In the genomic region with DNA sequence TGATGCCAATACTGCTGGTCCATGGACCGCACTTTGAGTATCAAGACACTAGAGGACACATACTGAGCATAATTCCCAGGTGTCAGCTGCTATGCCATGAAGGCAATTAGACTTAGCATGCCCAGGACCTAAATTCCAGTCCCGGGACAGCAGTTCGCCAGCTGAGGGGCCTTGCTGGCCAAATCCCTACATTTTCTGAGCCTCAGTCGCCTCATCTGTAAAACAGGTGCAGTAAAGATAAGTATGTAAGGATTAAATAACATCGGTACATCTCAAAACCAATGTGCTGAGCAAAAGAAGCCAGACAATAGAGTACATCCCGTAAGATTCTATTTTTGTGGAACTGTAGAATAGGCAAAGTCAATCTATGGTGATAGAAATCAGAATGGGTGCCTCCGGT, we compare ENCODE assay signal across 11 cellular contexts. TPM values are rescaled to one million over a fixed set of nuclear protein-coding genes. Genes with fewer than 3 reads are reported as not detected.
DNase-seq lines count a peak whose midpoint lies in the region; ATAC-seq and TF ChIP-seq lines count a peak whose summit lies in the region.
"Had no signal": no experiment of that assay in that cellular context is flagged by ENCODE, and none has a peak within 500 bp of the region (broad histone marks: within the 10 kb centered on the region; RNA-seq: fewer than 3 reads in every experiment).

No MANE protein-coding gene starts in this region.

- H3K9ac ChIP-seq in subcutaneous abdominal adipose tissue (ENCODE audit: low read length in 5 of 5): peak overlapping the region in 1 of 5 donors; percentile 28

- no peak overlapping the region for H3K4me3 ChIP-seq in hepatocyte
- H3K4me3 ChIP-seq in subcutaneous abdominal adipose tissue (ENCODE audit: low read depth in 1 of 5, low read length in 5 of 5): peak overlapping the region in 3 of 5 donors; percentile 66 to 72 (median 71)

- no peak overlapping the region for H3K27ac Mint-ChIP-seq in activated naive CD4-positive, alpha-beta T cell treated with anti-CD3 and anti-CD28 coated beads, Interleukin-2, amount 50 U/mL, for 24 hours
- no peak overlapping the region for H3K27ac Mint-ChIP-seq in T-cell

- H3K27me3 ChIP-seq in hepatocyte (no peaks in the 10 kb centered on the region), subcutaneous abdominal adipose tissue (ENCODE audit: control insufficient read depth in 5 of 5, insufficient read depth in 4 of 5, low read length in 5 of 5) (no peaks in the 10 kb centered on the region)
- H3K27me3 ChIP-seq: upper lobe of right lung had no signal

- ATAC-seq in T-cell (replicated peaks in 1 of 4): no peak

- POLR2A ChIA-PET in T-cell (lab: Charles Lee): no interaction called here

- H3K4me1 ChIP-seq in hepatocyte (ENCODE audit: insufficient read depth): peaks cover 12% of the 10 kb centered on the region
- H3K4me1 ChIP-seq in subcutaneous abdominal adipose tissue (ENCODE audit: control insufficient read depth in 5 of 5, insufficient read depth in 5 of 5, low read length in 5 of 5): peaks cover 0 to 16% (median 15%) of the 10 kb centered on the region in 5 donors

- no peak overlapping the region for H2AFZ ChIP-seq in hepatocyte

- peaks cover 13% of the 10 kb centered on the region for H3K27me3 Mint-ChIP-seq in activated naive CD4-positive, alpha-beta T cell treated with anti-CD3 and anti-CD28 coated beads, Interleukin-2, amount 50 U/mL, for 24 hours
- H3K27me3 Mint-ChIP-seq in T-cell: peaks cover 10 to 14% of the 10 kb centered on the region in 2 donors

- H3K9me2 ChIP-seq in hepatocyte (replicated peaks; ENCODE audit: insufficient read depth): no peaks in the 10 kb centered on the region

- H3K9me3 Mint-ChIP-seq in activated naive CD4-positive, alpha-beta T cell treated with anti-CD3 and anti-CD28 coated beads, Interleukin-2, amount 50 U/mL, for 24 hours: no peaks in the 10 kb centered on the region
- no peaks in the 10 kb centered on the region for H3K9me3 Mint-ChIP-seq in T-cell

- H3K27ac ChIP-seq in hepatocyte (no peak overlapping the region), subcutaneous abdominal adipose tissue (ENCODE audit: low read depth, low read length) (no peak overlapping the region)
- H3K27ac ChIP-seq: GM23248 had no signal

- TF ChIP-seq CTCF in hepatocyte (IDR thresholded peaks at IDR 0.05; ENCODE audit: poor library complexity) (no peak), GM13977 (IDR thresholded peaks at IDR 0.05; ENCODE audit: extremely low read depth, insufficient read depth, missing control alignments) (no peak)

- no peaks in the 10 kb centered on the region for H3K36me3 ChIP-seq in hepatocyte (replicated peaks; ENCODE audit: insufficient read depth, low read depth)
- no peaks in the 10 kb centered on the region for H3K36me3 ChIP-seq in subcutaneous abdominal adipose tissue (ENCODE audit: control insufficient read depth in 5 of 5, insufficient read depth in 5 of 5, low read length in 5 of 5)
- H3K36me3 ChIP-seq: upper lobe of right lung, WERI-Rb-1 had no signal

- H3K79me2 ChIP-seq in hepatocyte: no peaks in the 10 kb centered on the region

- H3K4me2 ChIP-seq in hepatocyte: peak overlapping the region; percentile 95

- in situ Hi-C loops in GM13977 (cut with MboI; ENCODE audit: low pct_unique_long_range_greater_than_20kb, low sequenced_read_pairs, unreplicated experiment): loop anchor here (25.0 kb wide), 1 partner anchor 407 kb away; no protein-coding TSS in a partner anchor

- WGBS in hepatocyte (ENCODE audit: low lambda C conversion rate, missing lambda C conversion rate): 82% methylated on average over 7 of the region's 7 CpGs

- DNase-seq in activated naive CD4-positive, alpha-beta T cell treated with anti-CD3 and anti-CD28 coated beads, Interleukin-2, amount 50 U/mL, for 16 hours: no peak
- DNase-seq in T-cell (no peak), hepatocyte (ENCODE audit: low spot score) (no peak), GM13977 (ENCODE audit: low spot score) (no peak), RPMI8226 (no peak)
- DNase-seq in stimulated activated naive CD4-positive, alpha-beta T cell treated with Interleukin-2 at 50 U/mL for 16 hours (lab: John Stamatoyannopoulos, UW): no peak

- H3K36me3 Mint-ChIP-seq in activated naive CD4-positive, alpha-beta T cell treated with anti-CD3 and anti-CD28 coated beads, Interleukin-2, amount 50 U/mL, for 24 hours: no peaks in the 10 kb centered on the region
- H3K36me3 Mint-ChIP-seq in T-cell: no peaks in the 10 kb centered on the region

- H4K20me1 ChIP-seq in hepatocyte (ENCODE audit: insufficient read depth, poor library complexity, severe bottlenecking): no peaks in the 10 kb centered on the region

- peak overlapping the region; percentile 63 for H3K4me3 Mint-ChIP-seq in activated naive CD4-positive, alpha-beta T cell treated with anti-CD3 and anti-CD28 coated beads, Interleukin-2, amount 50 U/mL, for 24 hours
- peak overlapping the region; percentile 66 to 75 (median 69) for H3K4me3 Mint-ChIP-seq in T-cell

- H3K9me3 ChIP-seq in hepatocyte (ENCODE audit: low read depth): no peaks in the 10 kb centered on the region
- no peaks in the 10 kb centered on the region for H3K9me3 ChIP-seq in subcutaneous abdominal adipose tissue (ENCODE audit: control insufficient read depth in 5 of 5, low read length in 5 of 5)
- H3K9me3 ChIP-seq: upper lobe of right lung had no signal

- CTCF ChIA-PET in T-cell (lab: Charles Lee): interaction anchor here in 1 of 2 donors (0.6 to 2.5 kb wide), 2 partner anchors 25 to 26 kb away, joined by 4 to 9 read pairs; no protein-coding TSS in a partner anchor

- peaks cover 11% of the 10 kb centered on the region for H3K4me1 Mint-ChIP-seq in activated naive CD4-positive, alpha-beta T cell treated with anti-CD3 and anti-CD28 coated beads, Interleukin-2, amount 50 U/mL, for 24 hours
- H3K4me1 Mint-ChIP-seq in T-cell: peaks cover 0 to 20% (median 9%) of the 10 kb centered on the region in 3 donors

RNA-seq across cellular contexts. Expression of a gene that starts 1.0 kb away (rescaled TPM):
- total RNA-seq in T-cell (under 1 TPM; 0.25 to 0.53 (median 0.30) TPM), hepatocyte (2.0 and 2.4 TPM in 2 replicates)
- polyA plus RNA-seq in hepatocyte: 0.12 and 2.3 TPM in 2 replicates

RNA-seq across cellular contexts. Expression of a gene that starts 39.7 kb away (rescaled TPM):
- total RNA-seq in T-cell (10 to 100 TPM; 36.3 to 41.7 (median 41.3) TPM), hepatocyte (315 and 342 TPM in 2 replicates)
- 352 and 369 TPM in 2 replicates for polyA plus RNA-seq in hepatocyte
